ENCODE assay signal across 5 cellular contexts in the genomic region with DNA sequence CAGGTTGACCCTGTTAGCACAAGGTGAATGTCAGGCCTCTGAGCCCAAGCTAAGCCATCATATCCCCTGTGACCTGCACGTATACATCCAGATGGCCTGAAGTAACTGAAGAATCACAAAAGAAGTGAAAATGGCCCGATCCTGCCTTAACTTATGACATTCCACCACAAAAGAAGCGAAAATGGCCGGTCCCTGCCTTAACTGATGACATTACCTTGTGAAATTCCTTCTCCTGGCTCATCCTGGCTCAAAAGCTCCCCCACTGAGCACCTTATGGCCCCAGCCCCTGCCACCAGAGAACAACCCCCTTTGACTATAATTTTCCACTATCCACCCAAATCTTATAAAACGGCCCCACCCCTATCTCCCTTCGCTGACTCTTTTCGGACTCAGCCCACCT. TPM values are rescaled to one million over a fixed set of nuclear protein-coding genes. Genes with fewer than 3 reads are reported as not detected.
"Had no signal": no experiment of that assay in that cellular context is flagged by ENCODE, and none has a peak within 500 bp of the region (broad histone marks: within the 10 kb centered on the region; RNA-seq: fewer than 3 reads in every experiment).

No MANE protein-coding gene starts in this region.

RNA-seq across cellular contexts. Expression of gene PROK1, which starts 13.0 kb away (rescaled TPM):
- total RNA-seq: PC-3, Peyer's patch, Right ventricle myocardium superior, SJSA1 had no signal
- polyA plus RNA-seq: SK-N-SH had no signal
